ENCODE assay signal across 11 cellular contexts in the genomic region with DNA sequence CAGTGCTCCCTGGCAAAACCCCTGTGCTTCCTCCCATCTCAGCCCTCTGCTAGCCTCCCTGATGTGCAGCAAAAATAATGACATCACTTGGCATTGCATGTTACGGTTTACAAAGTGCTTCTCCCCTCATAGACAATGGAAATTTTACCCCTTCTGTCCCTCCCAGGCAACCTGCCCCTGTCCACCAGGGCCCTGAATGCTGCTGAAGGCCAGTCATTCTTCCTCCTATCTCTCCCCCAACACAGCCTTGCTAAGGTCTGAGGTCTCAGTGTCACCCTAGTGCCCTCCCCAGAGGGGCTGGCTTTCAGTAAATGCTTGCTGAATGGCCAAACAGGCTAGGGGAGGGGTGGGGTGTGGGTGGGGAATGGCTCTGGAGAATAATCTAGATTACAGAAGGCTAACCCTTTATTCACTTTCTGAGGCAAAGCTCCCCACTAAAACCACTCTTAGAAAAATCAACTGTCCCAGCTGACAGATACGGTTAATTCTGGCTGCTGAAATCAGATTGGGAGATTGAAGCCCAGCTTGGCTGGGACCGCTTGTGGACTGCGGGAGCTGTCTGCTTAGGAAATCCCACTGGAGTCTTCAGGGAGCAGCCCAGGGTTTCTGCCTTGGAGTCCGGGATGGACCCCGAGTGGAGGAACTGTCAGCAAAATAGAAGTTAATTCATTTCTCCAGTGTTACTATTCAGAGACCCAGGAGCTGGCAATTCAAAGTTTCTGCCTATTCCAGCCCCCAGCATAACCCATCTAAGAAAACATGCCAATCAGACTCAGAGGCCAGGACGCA. TPM values are rescaled to one million over a fixed set of nuclear protein-coding genes. Genes with fewer than 3 reads are reported as not detected.
DNase-seq lines count a peak whose midpoint lies in the region; ATAC-seq and TF ChIP-seq lines count a peak whose summit lies in the region.
"Had no signal": no experiment of that assay in that cellular context is flagged by ENCODE, and none has a peak within 500 bp of the region (broad histone marks: within the 10 kb centered on the region; RNA-seq: fewer than 3 reads in every experiment).

No MANE protein-coding gene starts in this region.

- H3K27ac ChIP-seq in PC-9, result no peak overlapping the region

- intact Hi-C loops in PC-9 (cut with micrococcal nuclease; ENCODE audit: unreplicated experiment), result no loop called here

- H3K9me3 Mint-ChIP-seq in T-helper 2 cell treated with Interferon-gamma antibody and Interleukin-4, amounts not matched to agents 5 μg/mL and 100 μg/mL, for 36 hours, result no peaks in the 10 kb centered on the region
- H3K9me3 Mint-ChIP-seq in osteocyte (ENCODE audit: unreplicated experiment), result no peaks in the 10 kb centered on the region

- H3K79me2 ChIP-seq in PC-9 (ENCODE audit: low read depth), result peaks cover 89% of the 10 kb centered on the region

- H3K27me3 ChIP-seq in PC-9 (ENCODE audit: insufficient read depth, low read depth), result no peaks in the 10 kb centered on the region

- H3K36me3 Mint-ChIP-seq in T-helper 2 cell treated with Interferon-gamma antibody and Interleukin-4, amounts not matched to agents 5 μg/mL and 100 μg/mL, for 36 hours (ENCODE audit: low read depth), result peaks cover 24% of the 10 kb centered on the region
- peaks cover 7% of the 10 kb centered on the region for H3K36me3 Mint-ChIP-seq in osteocyte (ENCODE audit: unreplicated experiment)

- H3K4me3 ChIP-seq in fibroblast of pulmonary artery (replicated peaks; ENCODE audit: low read depth, low read length) (no peak overlapping the region), PC-9 (no peak overlapping the region)

- H3K4me3 Mint-ChIP-seq in T-helper 2 cell treated with Interferon-gamma antibody and Interleukin-4, amounts not matched to agents 5 μg/mL and 100 μg/mL, for 36 hours, result peak overlapping the region; percentile 73
- no peak overlapping the region for H3K4me3 Mint-ChIP-seq in osteocyte (ENCODE audit: unreplicated experiment)

- no peak overlapping the region for H3K4me2 ChIP-seq in PC-9

- H2AFZ ChIP-seq in PC-9, result no peak overlapping the region

- no TSS peak for BruUV-seq in PC-9 (replicated peaks; lab: Mats Ljungman, UMichigan)

- no peaks in the 10 kb centered on the region for H3K9me2 ChIP-seq in PC-9 (ENCODE audit: insufficient read depth)

- H4K20me1 ChIP-seq in PC-9 (ENCODE audit: insufficient read depth), result peaks cover 46% of the 10 kb centered on the region

- peaks cover 80% of the 10 kb centered on the region for H3K4me1 Mint-ChIP-seq in T-helper 2 cell treated with Interferon-gamma antibody and Interleukin-4, amounts not matched to agents 5 μg/mL and 100 μg/mL, for 36 hours (ENCODE audit: low read depth)
- peaks cover 45% of the 10 kb centered on the region for H3K4me1 Mint-ChIP-seq in osteocyte (ENCODE audit: unreplicated experiment)

- peak overlapping the region; percentile 81 for H3K27ac Mint-ChIP-seq in T-helper 2 cell treated with Interferon-gamma antibody and Interleukin-4, amounts not matched to agents 5 μg/mL and 100 μg/mL, for 36 hours
- peak overlapping the region; percentile 56 for H3K27ac Mint-ChIP-seq in osteocyte (ENCODE audit: unreplicated experiment)

- no peaks in the 10 kb centered on the region for H3K27me3 Mint-ChIP-seq in T-helper 2 cell treated with Interferon-gamma antibody and Interleukin-4, amounts not matched to agents 5 μg/mL and 100 μg/mL, for 36 hours (ENCODE audit: low read depth)
- H3K27me3 Mint-ChIP-seq in osteocyte (ENCODE audit: unreplicated experiment), result no peaks in the 10 kb centered on the region

- POLR2A ChIA-PET in PC-9 (lab: Charles Lee; ENCODE audit: unreplicated experiment), result no interaction called here

- no peaks in the 10 kb centered on the region for H3K36me3 ChIP-seq in PC-9 (ENCODE audit: low read depth)

- H3K4me1 ChIP-seq in PC-9 (replicated peaks; ENCODE audit: insufficient read depth), result no peaks in the 10 kb centered on the region

- DNase-seq in EH (ENCODE audit: low read depth), result peak; percentile 26
- peak; percentile 28 for DNase-seq in T-helper 2 cell treated with Interferon-gamma antibody and Interleukin-4, amounts not matched to agents 5 μg/mL and 100 μg/mL, for 36 hours (ENCODE audit: low spot score)
- DNase-seq in fibroblast of pulmonary artery (ENCODE audit: low read depth), result peak; percentile 15
- DNase-seq in osteocyte (ENCODE audit: extremely low spot score, unreplicated experiment), result no peak
- no peak for DNase-seq in GF-D8 (lab: John Stamatoyannopoulos, UW)
- no peak for DNase-seq in SHP77 treated with DMSO at 0.1 percent for 48 hours (lab: John Stamatoyannopoulos, UW)
- no peak for DNase-seq in PC-9
- DNase-seq: amniotic stem cell, DMS79, NCI-H1436 treated with DMSO at 0.1 percent for 48 hours had no signal

- TF ChIP-seq CTCF in fibroblast of pulmonary artery (IDR thresholded peaks at IDR 0.05; ENCODE audit: low read length, missing control alignments), result no peak
- TF ChIP-seq CTCF in osteocyte (IDR thresholded peaks at IDR 0.05), result no peak
- no peak for TF ChIP-seq CTCF in PC-9 (conservative IDR thresholded peaks at IDR 0.05)

- no peaks in the 10 kb centered on the region for H3F3A ChIP-seq in PC-9 (ENCODE audit: insufficient read depth, low read depth)

- CTCF ChIA-PET in PC-9 (lab: Charles Lee), result no interaction called here

- ATAC-seq in HG02763 (IDR thresholded peaks at IDR 0.05; ENCODE audit: unreplicated experiment), result no peak

- H3K9me3 ChIP-seq in PC-9 (ENCODE audit: insufficient read depth, low read depth), result no peaks in the 10 kb centered on the region

RNA-seq across cellular contexts. Expression of a gene that starts 22.9 kb away (rescaled TPM):
- total RNA-seq in osteocyte (155 and 159 TPM in 2 replicates), PC-9 (2021) (151 and 182 TPM in 2 replicates)

Comparison
In these comparisons a context has a peak if more than half of its experiments do, and no peak if none do; other contexts are left out.
1. DNase-seq: peak in EH (single experiment), T-helper 2 cell treated with Interferon-gamma antibody and Interleukin-4, amounts not matched to agents 5 μg/mL and 100 μg/mL, for 36 hours (single experiment) and fibroblast of pulmonary artery (single experiment); none in osteocyte (single experiment), GF-D8 (single experiment), SHP77 treated with DMSO at 0.1 percent for 48 hours (single experiment) and PC-9 (0 of 2).